Comparison of ENCODE assay signal across 8 cellular contexts in the genomic region with DNA sequence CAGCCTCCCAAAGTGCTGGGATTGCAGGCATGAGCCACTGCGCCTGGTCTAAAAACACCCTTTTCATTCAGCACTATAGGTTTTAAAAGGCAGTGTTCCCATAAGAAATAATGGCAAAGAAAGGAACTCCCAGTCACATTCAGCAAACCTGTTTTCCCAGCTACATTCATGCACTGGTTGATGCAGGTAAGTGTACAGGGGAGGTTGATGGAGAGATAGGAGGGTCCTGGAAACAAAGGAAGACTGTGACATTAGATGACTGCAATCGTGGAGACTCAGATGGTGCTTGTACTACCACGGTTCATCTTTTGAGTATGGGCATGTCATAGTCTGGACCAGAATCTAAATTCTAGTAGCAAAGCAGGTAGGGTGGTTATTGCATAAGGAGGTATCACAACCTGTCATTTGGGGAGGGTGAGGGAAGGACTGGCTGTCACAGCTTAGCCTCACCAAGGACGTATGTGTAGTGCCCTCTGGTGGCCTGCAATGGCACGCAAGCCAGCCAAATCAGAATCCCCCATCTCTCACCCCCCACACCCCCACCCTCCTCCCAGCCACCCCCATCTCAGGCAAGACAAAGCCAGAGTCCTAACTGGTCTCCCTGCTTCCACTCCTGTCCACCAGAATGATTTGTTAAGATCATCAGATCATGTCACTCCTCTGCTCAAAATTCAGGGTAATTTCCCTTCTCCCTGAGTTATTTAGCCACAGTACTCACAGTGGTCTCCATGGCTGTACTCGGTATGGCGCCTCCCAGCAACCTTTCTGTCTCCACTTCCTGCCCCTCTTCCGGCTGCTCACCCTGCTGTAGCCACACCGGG. TPM values are rescaled to one million over a fixed set of nuclear protein-coding genes. Genes with fewer than 3 reads are reported as not detected.
DNase-seq lines count a peak whose midpoint lies in the region; ATAC-seq, FAIRE-seq and TF ChIP-seq lines count a peak whose summit lies in the region.

No MANE protein-coding gene starts in this region.

- WGBS in liver, result 48% methylated on average over 9 of the region's 9 CpGs

- no peaks in the 10 kb centered on the region for H3K27me3 ChIP-seq in liver (ENCODE audit: control insufficient read depth in 4 of 4, insufficient read depth in 4 of 4, low read length in 3 of 4)

- H3K4me1 Mint-ChIP-seq in central memory CD8-positive, alpha-beta T cell, result peaks cover 12% of the 10 kb centered on the region

- ATAC-seq in activated CD4-positive, CD25-positive, alpha-beta regulatory T cell treated with anti-CD3 and anti-CD28 coated beads, Interleukin-2, amount 50 U/mL, for 24 hours, result peak; percentile 91 to 92
- peak; percentile 92 for ATAC-seq in central memory CD8-positive, alpha-beta T cell (replicated peaks; ENCODE audit: extremely low read depth, poor library complexity, severe bottlenecking)
- no peak for ATAC-seq in GM19351 (IDR thresholded peaks at IDR 0.05; ENCODE audit: unreplicated experiment)

- peaks cover 11% of the 10 kb centered on the region for H3K36me3 Mint-ChIP-seq in central memory CD8-positive, alpha-beta T cell (ENCODE audit: insufficient read depth)

- H3K4me3 Mint-ChIP-seq in central memory CD8-positive, alpha-beta T cell, result peak overlapping the region; percentile 11

- DNase-seq in CD1c-positive myeloid dendritic cell (ENCODE audit: extremely low spot score) (peak; percentile 66), GM19239 (ENCODE audit: insufficient read length, low spot score) (peak; percentile 75), NCI-H1092 (lab: John Stamatoyannopoulos, UW) (peak; percentile 19)
- peak; percentile 56 to 57 for DNase-seq in central memory CD8-positive, alpha-beta T cell (ENCODE audit: low spot score in 2 of 2)
- peak; percentile 39 for DNase-seq in stimulated activated CD8-positive, alpha-beta memory T cell treated with anti-CD3 and anti-CD28 coated beads, Interleukin-15, amount 100 ng/mL, for 24 hours (ENCODE audit: low read depth)

- no peaks in the 10 kb centered on the region for H3K36me3 ChIP-seq in liver (ENCODE audit: control insufficient read depth in 4 of 4, insufficient read depth in 3 of 4, low read depth in 1 of 4, low read length in 3 of 4)

- no peak overlapping the region for H3K4me3 ChIP-seq in liver (ENCODE audit: low read depth in 1 of 3, low read length in 3 of 3)

- no peaks in the 10 kb centered on the region for H3K4me1 ChIP-seq in liver (ENCODE audit: control insufficient read depth in 4 of 4, insufficient read depth in 4 of 4, low read length in 3 of 4)

- no peak overlapping the region for H3K9ac ChIP-seq in liver (ENCODE audit: low read depth in 1 of 2, low read length in 2 of 2)

- FAIRE-seq in GM19239 (lab: Jason Lieb, UNC), result peak; percentile 82

- peak; percentile 66 to 80 for TF ChIP-seq RAD21 in liver (IDR thresholded peaks at IDR 0.05)

- peak overlapping the region; percentile 82 for H3K27ac Mint-ChIP-seq in central memory CD8-positive, alpha-beta T cell (ENCODE audit: low read depth)

- peak; percentile 64 for TF ChIP-seq CTCF in liver (IDR thresholded peaks at IDR 0.05; ENCODE audit: low read depth, low read length, missing input control)

- no peaks in the 10 kb centered on the region for H3K27me3 Mint-ChIP-seq in central memory CD8-positive, alpha-beta T cell

- no peaks in the 10 kb centered on the region for H3K9me3 ChIP-seq in liver (ENCODE audit: control insufficient read depth in 4 of 4, low read length in 3 of 4)

- no peaks in the 10 kb centered on the region for H3K9me3 Mint-ChIP-seq in central memory CD8-positive, alpha-beta T cell

- no peak overlapping the region for H3K27ac ChIP-seq in liver (ENCODE audit: low read depth in 1 of 2, low read length in 2 of 2)

TF ChIP-seq in liver, 16 proteins besides CTCF, POLR2A, EP300 and RAD21:
- TF ChIP-seq SP1 (IDR thresholded peaks at IDR 0.05), result no peak
- TF ChIP-seq HNF4G (IDR thresholded peaks at IDR 0.05), result no peak
- no peak for TF ChIP-seq TAF1 (conservative IDR thresholded peaks at IDR 0.05)
- TF ChIP-seq YY1 (IDR thresholded peaks at IDR 0.05), result no peak
- TF ChIP-seq, protein P1, sequence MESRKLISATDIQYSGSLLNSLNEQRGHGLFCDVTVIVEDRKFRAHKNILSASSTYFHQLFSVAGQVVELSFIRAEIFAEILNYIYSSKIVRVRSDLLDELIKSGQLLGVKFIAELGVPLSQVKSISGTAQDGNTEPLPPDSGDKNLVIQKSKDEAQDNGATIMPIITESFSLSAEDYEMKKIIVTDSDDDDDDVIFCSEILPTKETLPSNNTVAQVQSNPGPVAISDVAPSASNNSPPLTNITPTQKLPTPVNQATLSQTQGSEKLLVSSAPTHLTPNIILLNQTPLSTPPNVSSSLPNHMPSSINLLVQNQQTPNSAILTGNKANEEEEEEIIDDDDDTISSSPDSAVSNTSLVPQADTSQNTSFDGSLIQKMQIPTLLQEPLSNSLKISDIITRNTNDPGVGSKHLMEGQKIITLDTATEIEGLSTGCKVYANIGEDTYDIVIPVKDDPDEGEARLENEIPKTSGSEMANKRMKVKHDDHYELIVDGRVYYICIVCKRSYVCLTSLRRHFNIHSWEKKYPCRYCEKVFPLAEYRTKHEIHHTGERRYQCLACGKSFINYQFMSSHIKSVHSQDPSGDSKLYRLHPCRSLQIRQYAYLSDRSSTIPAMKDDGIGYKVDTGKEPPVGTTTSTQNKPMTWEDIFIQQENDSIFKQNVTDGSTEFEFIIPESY (IDR thresholded peaks at IDR 0.05), result no peak
- no peak for TF ChIP-seq RXRA (IDR thresholded peaks at IDR 0.05)
- TF ChIP-seq, protein P2, sequence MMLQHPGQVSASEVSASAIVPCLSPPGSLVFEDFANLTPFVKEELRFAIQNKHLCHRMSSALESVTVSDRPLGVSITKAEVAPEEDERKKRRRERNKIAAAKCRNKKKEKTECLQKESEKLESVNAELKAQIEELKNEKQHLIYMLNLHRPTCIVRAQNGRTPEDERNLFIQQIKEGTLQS (IDR thresholded peaks at IDR 0.05), result no peak
- no peak for TF ChIP-seq EGR1 (IDR thresholded peaks at IDR 0.05; ENCODE audit: low read depth in 2 of 2)
- TF ChIP-seq HNF4A (conservative IDR thresholded peaks at IDR 0.05), result no peak
- no peak for TF ChIP-seq FOXA2 (IDR thresholded peaks at IDR 0.05)
- TF ChIP-seq FOXA1 (IDR thresholded peaks at IDR 0.05), result no peak
- TF ChIP-seq JUND (IDR thresholded peaks at IDR 0.05), result no peak
- no peak for TF ChIP-seq GABPA (IDR thresholded peaks at IDR 0.05 in 1 of 2, conservative IDR thresholded peaks at IDR 0.05 in 1 of 2)
- TF ChIP-seq NR2F2 (IDR thresholded peaks at IDR 0.05), result no peak
- TF ChIP-seq, protein P3, sequence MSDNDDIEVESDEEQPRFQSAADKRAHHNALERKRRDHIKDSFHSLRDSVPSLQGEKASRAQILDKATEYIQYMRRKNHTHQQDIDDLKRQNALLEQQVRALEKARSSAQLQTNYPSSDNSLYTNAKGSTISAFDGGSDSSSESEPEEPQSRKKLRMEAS (IDR thresholded peaks at IDR 0.05), result no peak
- TF ChIP-seq, protein P4, sequence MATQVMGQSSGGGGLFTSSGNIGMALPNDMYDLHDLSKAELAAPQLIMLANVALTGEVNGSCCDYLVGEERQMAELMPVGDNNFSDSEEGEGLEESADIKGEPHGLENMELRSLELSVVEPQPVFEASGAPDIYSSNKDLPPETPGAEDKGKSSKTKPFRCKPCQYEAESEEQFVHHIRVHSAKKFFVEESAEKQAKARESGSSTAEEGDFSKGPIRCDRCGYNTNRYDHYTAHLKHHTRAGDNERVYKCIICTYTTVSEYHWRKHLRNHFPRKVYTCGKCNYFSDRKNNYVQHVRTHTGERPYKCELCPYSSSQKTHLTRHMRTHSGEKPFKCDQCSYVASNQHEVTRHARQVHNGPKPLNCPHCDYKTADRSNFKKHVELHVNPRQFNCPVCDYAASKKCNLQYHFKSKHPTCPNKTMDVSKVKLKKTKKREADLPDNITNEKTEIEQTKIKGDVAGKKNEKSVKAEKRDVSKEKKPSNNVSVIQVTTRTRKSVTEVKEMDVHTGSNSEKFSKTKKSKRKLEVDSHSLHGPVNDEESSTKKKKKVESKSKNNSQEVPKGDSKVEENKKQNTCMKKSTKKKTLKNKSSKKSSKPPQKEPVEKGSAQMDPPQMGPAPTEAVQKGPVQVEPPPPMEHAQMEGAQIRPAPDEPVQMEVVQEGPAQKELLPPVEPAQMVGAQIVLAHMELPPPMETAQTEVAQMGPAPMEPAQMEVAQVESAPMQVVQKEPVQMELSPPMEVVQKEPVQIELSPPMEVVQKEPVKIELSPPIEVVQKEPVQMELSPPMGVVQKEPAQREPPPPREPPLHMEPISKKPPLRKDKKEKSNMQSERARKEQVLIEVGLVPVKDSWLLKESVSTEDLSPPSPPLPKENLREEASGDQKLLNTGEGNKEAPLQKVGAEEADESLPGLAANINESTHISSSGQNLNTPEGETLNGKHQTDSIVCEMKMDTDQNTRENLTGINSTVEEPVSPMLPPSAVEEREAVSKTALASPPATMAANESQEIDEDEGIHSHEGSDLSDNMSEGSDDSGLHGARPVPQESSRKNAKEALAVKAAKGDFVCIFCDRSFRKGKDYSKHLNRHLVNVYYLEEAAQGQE (IDR thresholded peaks at IDR 0.05), result no peak

RNA-seq across cellular contexts. Expression of a gene that starts 28.8 kb away (rescaled TPM):
- 10 to 100 TPM; 12.7 to 17.6 TPM for total RNA-seq in liver
- 10 to 100 TPM; 18.9 to 19.5 TPM for polyA plus RNA-seq in liver

RNA-seq across cellular contexts. Expression of a gene that starts 51.3 kb away (rescaled TPM):
- total RNA-seq in liver, result 1 to 10 TPM; 3.6 to 6.6 TPM
- polyA plus RNA-seq in liver, result 1 to 10 TPM; 1.4 to 1.8 TPM

RNA-seq across cellular contexts. Expression of a gene that starts 56.0 kb away (rescaled TPM):
- total RNA-seq in liver, result 10 to 100 TPM in 1 of 2 donors, 1 to 10 TPM in 1; 1.4 to 18.1 TPM
- polyA plus RNA-seq in liver, result 1 to 10 TPM in 1 of 2 donors, under 1 TPM in 1; 0.14 to 1.4 TPM

Comparison
In these comparisons a context has a peak if more than half of its experiments do, and no peak if none do; other contexts are left out.
1. DNase-seq: peak in every context shown above with its lines; median percentile 75 in GM19239; 66 in CD1c-positive myeloid dendritic cell; 56 in central memory CD8-positive, alpha-beta T cell; 39 in stimulated activated CD8-positive, alpha-beta memory T cell treated with anti-CD3 and anti-CD28 coated beads, Interleukin-15, amount 100 ng/mL, for 24 hours; 19 in NCI-H1092.